21 cellular contexts compared by ENCODE assay signal in genomic region chrX:65647801-65648200, GRCh38. TPM values are rescaled to one million over a fixed set of nuclear protein-coding genes. Genes with fewer than 3 reads are reported as not detected.
DNase-seq lines count a peak whose midpoint lies in the region; ATAC-seq and TF ChIP-seq lines count a peak whose summit lies in the region.
"Had no signal": no experiment of that assay in that cellular context is flagged by ENCODE, and none has a peak within 500 bp of the region (broad histone marks: within the 10 kb centered on the region; RNA-seq: fewer than 3 reads in every experiment).

No MANE protein-coding gene starts in this region.

- H3K27me3 Mint-ChIP-seq in stimulated activated naive CD8-positive, alpha-beta T cell treated with anti-CD3 and anti-CD28 coated beads, Interleukin-15, Interleukin-2, amounts not matched to agents 100 ng/mL and 50 ng/mL, for 24 hours = no peaks in the 10 kb centered on the region
- H3K27me3 Mint-ChIP-seq in chondrocyte (ENCODE audit: low read depth) = no peaks in the 10 kb centered on the region
- H3K27me3 Mint-ChIP-seq: CD4-positive, alpha-beta memory T cell; CD4-positive, CD25-positive, alpha-beta regulatory T cell; CD8-positive, alpha-beta memory T cell had no signal

- peak overlapping the region; percentile 2 for H3K27ac Mint-ChIP-seq in stimulated activated naive CD8-positive, alpha-beta T cell treated with anti-CD3 and anti-CD28 coated beads, Interleukin-15, Interleukin-2, amounts not matched to agents 100 ng/mL and 50 ng/mL, for 24 hours
- H3K27ac Mint-ChIP-seq in chondrocyte (ENCODE audit: unreplicated experiment) = peak overlapping the region; percentile 65
- peak overlapping the region; percentile 35 for H3K27ac Mint-ChIP-seq in stimulated activated effector memory CD8-positive, alpha-beta T cell treated with anti-CD3 and anti-CD28 coated beads, Interleukin-12 subunit alpha, Interleukin-12 subunit beta, amount 100 ng/mL, for 72 hours
- H3K27ac Mint-ChIP-seq: CD4-positive, CD25-positive, alpha-beta regulatory T cell; CD8-positive, alpha-beta memory T cell had no signal

- no peak for TF ChIP-seq CTCF in chondrocyte (IDR thresholded peaks at IDR 0.05)

- no peak overlapping the region for H3K4me3 Mint-ChIP-seq in stimulated activated naive CD8-positive, alpha-beta T cell treated with anti-CD3 and anti-CD28 coated beads, Interleukin-15, Interleukin-2, amounts not matched to agents 100 ng/mL and 50 ng/mL, for 24 hours
- no peak overlapping the region for H3K4me3 Mint-ChIP-seq in chondrocyte (ENCODE audit: unreplicated experiment)
- H3K4me3 Mint-ChIP-seq in stimulated activated effector memory CD8-positive, alpha-beta T cell treated with anti-CD3 and anti-CD28 coated beads, Interleukin-12 subunit alpha, Interleukin-12 subunit beta, amount 100 ng/mL, for 72 hours = no peak overlapping the region
- H3K4me3 Mint-ChIP-seq: CD4-positive, alpha-beta memory T cell; CD4-positive, CD25-positive, alpha-beta regulatory T cell; CD8-positive, alpha-beta memory T cell had no signal

- H3K4me1 Mint-ChIP-seq in stimulated activated naive CD8-positive, alpha-beta T cell treated with anti-CD3 and anti-CD28 coated beads, Interleukin-15, Interleukin-2, amounts not matched to agents 100 ng/mL and 50 ng/mL, for 24 hours (ENCODE audit: low read depth) = peaks cover 31% of the 10 kb centered on the region
- peaks cover 35% of the 10 kb centered on the region for H3K4me1 Mint-ChIP-seq in chondrocyte (ENCODE audit: low read depth)
- peaks cover 7% of the 10 kb centered on the region for H3K4me1 Mint-ChIP-seq in stimulated activated effector memory CD8-positive, alpha-beta T cell treated with anti-CD3 and anti-CD28 coated beads, Interleukin-12 subunit alpha, Interleukin-12 subunit beta, amount 100 ng/mL, for 72 hours

- DNase-seq in stimulated activated naive CD8-positive, alpha-beta T cell treated with anti-CD3 and anti-CD28 coated beads, Interleukin-15, Interleukin-2, amounts not matched to agents 100 U/mL and 50 U/mL, for 24 hours = no peak
- DNase-seq in HT1080 (ENCODE audit: low read depth) = peak; percentile 7
- no peak for DNase-seq in chondrocyte (ENCODE audit: low spot score)
- no peak for DNase-seq in stimulated activated effector memory CD8-positive, alpha-beta T cell treated with anti-CD3 and anti-CD28 coated beads, Interleukin-12 subunit alpha, Interleukin-12 subunit beta, amount 100 ng/mL, for 72 hours (ENCODE audit: low spot score in 2 of 2)
- no peak for DNase-seq in stimulated activated CD4-positive, alpha-beta T cell treated with anti-CD3 and anti-CD28 coated beads, Interleukin-2, amount 100 ng/mL, for 24 hours
- no peak for DNase-seq in EL
- DNase-seq: BE2C; CD4-positive, alpha-beta memory T cell; CD4-positive, CD25-positive, alpha-beta regulatory T cell; CD8-positive, alpha-beta memory T cell; COR-L47; DMS 273 treated with DMSO at 0.1 percent for 48 hours; DMS153; DMS53; DMS79; DND-41; GDM1 had no signal

- no peaks in the 10 kb centered on the region for H3K36me3 Mint-ChIP-seq in stimulated activated naive CD8-positive, alpha-beta T cell treated with anti-CD3 and anti-CD28 coated beads, Interleukin-15, Interleukin-2, amounts not matched to agents 100 ng/mL and 50 ng/mL, for 24 hours (ENCODE audit: low read depth)
- H3K36me3 Mint-ChIP-seq in chondrocyte (ENCODE audit: low read depth) = no peaks in the 10 kb centered on the region
- H3K36me3 Mint-ChIP-seq in stimulated activated effector memory CD8-positive, alpha-beta T cell treated with anti-CD3 and anti-CD28 coated beads, Interleukin-12 subunit alpha, Interleukin-12 subunit beta, amount 100 ng/mL, for 72 hours = no peaks in the 10 kb centered on the region
- H3K36me3 Mint-ChIP-seq: CD4-positive, alpha-beta memory T cell; CD4-positive, CD25-positive, alpha-beta regulatory T cell; CD8-positive, alpha-beta memory T cell had no signal

- no peaks in the 10 kb centered on the region for H3K9me3 Mint-ChIP-seq in stimulated activated naive CD8-positive, alpha-beta T cell treated with anti-CD3 and anti-CD28 coated beads, Interleukin-15, Interleukin-2, amounts not matched to agents 100 ng/mL and 50 ng/mL, for 24 hours
- peaks cover 22% of the 10 kb centered on the region for H3K9me3 Mint-ChIP-seq in chondrocyte (ENCODE audit: low read depth)
- no peaks in the 10 kb centered on the region for H3K9me3 Mint-ChIP-seq in stimulated activated effector memory CD8-positive, alpha-beta T cell treated with anti-CD3 and anti-CD28 coated beads, Interleukin-12 subunit alpha, Interleukin-12 subunit beta, amount 100 ng/mL, for 72 hours
- H3K9me3 Mint-ChIP-seq: CD4-positive, CD25-positive, alpha-beta regulatory T cell; CD8-positive, alpha-beta memory T cell had no signal

- no peak for ATAC-seq in stimulated activated naive CD8-positive, alpha-beta T cell treated with anti-CD3 and anti-CD28 coated beads, Interleukin-15, Interleukin-2, amounts not matched to agents 100 U/mL and 50 U/mL, for 24 hours
- ATAC-seq in stimulated activated effector memory CD8-positive, alpha-beta T cell treated with anti-CD3 and anti-CD28 coated beads, Interleukin-12 subunit alpha, Interleukin-12 subunit beta, amount 100 ng/mL, for 72 hours = no peak
- ATAC-seq in GM19397 (IDR thresholded peaks at IDR 0.05; ENCODE audit: unreplicated experiment) = no peak
- ATAC-seq: A549, GM12878 had no signal

RNA-seq across cellular contexts. Expression of gene MSN, which starts 19.7 kb away (rescaled TPM):
- 366 and 417 TPM in 2 replicates for total RNA-seq in HT1080 (2014; rRNA removed; shearing (Covaris generic))
- polyA plus RNA-seq in HT1080 (2015; cell fraction: cytosol; rRNA removed) = 365 and 431 TPM in 2 replicates
- polyA plus RNA-seq in HT1080 (2015; cell fraction: nucleus; rRNA removed) = 1,141 and 1,173 TPM in 2 replicates
- total RNA-seq in chondrocyte = 335 to 384 TPM (median 382 TPM) in 3 replicates

Comparison
In these comparisons a context has a peak if more than half of its experiments do, and no peak if none do; other contexts are left out.
1. H3K27ac Mint-ChIP-seq: peak in every context shown above with its lines; median percentile 65 in chondrocyte; 35 in stimulated activated effector memory CD8-positive, alpha-beta T cell treated with anti-CD3 and anti-CD28 coated beads, Interleukin-12 subunit alpha, Interleukin-12 subunit beta, amount 100 ng/mL, for 72 hours; 2 in stimulated activated naive CD8-positive, alpha-beta T cell treated with anti-CD3 and anti-CD28 coated beads, Interleukin-15, Interleukin-2, amounts not matched to agents 100 ng/mL and 50 ng/mL, for 24 hours.